Comparison of ENCODE assay signal across 8 cellular contexts in genomic region chr5:180328296-180329137, GRCh38. TPM values are rescaled to one million over a fixed set of nuclear protein-coding genes. Genes with fewer than 3 reads are reported as not detected.
DNase-seq lines count a peak whose midpoint lies in the region; ATAC-seq and TF ChIP-seq lines count a peak whose summit lies in the region.

No MANE protein-coding gene starts in this region.

- no peak for TF ChIP-seq POLR2A in sigmoid colon (IDR thresholded peaks at IDR 0.05)

- no peak for TF ChIP-seq EP300 in sigmoid colon (IDR thresholded peaks at IDR 0.05)

- ATAC-seq in activated naive CD8-positive, alpha-beta T cell treated with anti-CD3 and anti-CD28 coated beads, Interleukin-2, amount 10 ng/mL, durations not matched to agents 7 days and 5 days (ENCODE audit: low read depth): peak; percentile 97
- ATAC-seq in left ventricle myocardium superior (peak; percentile 22), GM21360 (IDR thresholded peaks at IDR 0.05; ENCODE audit: unreplicated experiment) (no peak)

- WGBS in sigmoid colon, 2 donors: 57 to 66% methylated on average over 31 of the region's 31 CpGs

- peaks cover 16% of the 10 kb centered on the region for H3K27me3 Mint-ChIP-seq in activated naive CD8-positive, alpha-beta T cell treated with anti-CD3 and anti-CD28 coated beads, Interleukin-2, amount 10 ng/mL, durations not matched to agents 7 days and 5 days

- no peak overlapping the region for H3K27ac ChIP-seq in sigmoid colon

- peak; percentile 31 to 62 (median 54) for TF ChIP-seq CTCF in sigmoid colon (IDR thresholded peaks at IDR 0.05)

- H3K27me3 ChIP-seq in H7 (ENCODE audit: control insufficient read depth, insufficient read depth, low read length) (no peaks in the 10 kb centered on the region), sigmoid colon (no peaks in the 10 kb centered on the region)

- no peaks in the 10 kb centered on the region for H3K36me3 Mint-ChIP-seq in activated naive CD8-positive, alpha-beta T cell treated with anti-CD3 and anti-CD28 coated beads, Interleukin-2, amount 10 ng/mL, durations not matched to agents 7 days and 5 days

- H3K9me3 ChIP-seq in sigmoid colon: no peaks in the 10 kb centered on the region

- POLR2A ChIA-PET in activated naive CD8-positive, alpha-beta T cell treated with anti-CD3 and anti-CD28 coated beads, Interleukin-2, amount 10 ng/mL, durations not matched to agents 7 days and 5 days (lab: Charles Lee): interaction anchor here (1.0 kb wide), 1 partner anchor 14 kb away, joined by 3 read pairs; no protein-coding TSS in a partner anchor

- H3K9me3 Mint-ChIP-seq in activated naive CD8-positive, alpha-beta T cell treated with anti-CD3 and anti-CD28 coated beads, Interleukin-2, amount 10 ng/mL, durations not matched to agents 7 days and 5 days: no peaks in the 10 kb centered on the region

- H3K4me1 Mint-ChIP-seq in activated naive CD8-positive, alpha-beta T cell treated with anti-CD3 and anti-CD28 coated beads, Interleukin-2, amount 10 ng/mL, durations not matched to agents 7 days and 5 days: peaks cover 5% of the 10 kb centered on the region

- DNase-seq in DMS53 treated with DMSO at 0.1 percent for 48 hours (lab: John Stamatoyannopoulos, UW; ENCODE audit: unreplicated experiment) (peak; percentile 75), H7 (peak; percentile 92), NAMALWA (ENCODE audit: low spot score) (peak; percentile 89), SW 1271 (lab: John Stamatoyannopoulos, UW) (peak; percentile 56 to 84), left ventricle myocardium superior (peak; percentile 88), sigmoid colon (peak; percentile 91)
- peak; percentile 85 for DNase-seq in activated naive CD8-positive, alpha-beta T cell treated with anti-CD3 and anti-CD28 coated beads, Interleukin-2, amount 10 ng/mL, durations not matched to agents 7 days and 5 days

- H3K4me1 ChIP-seq in sigmoid colon: peaks cover 0 to 17% (median 11%) of the 10 kb centered on the region in 4 donors

- H3K4me3 ChIP-seq in H7 (ENCODE audit: insufficient read depth, low read depth, low read length): no peak overlapping the region
- H3K4me3 ChIP-seq in sigmoid colon: no peak overlapping the region

- no peak overlapping the region for H3K4me3 Mint-ChIP-seq in activated naive CD8-positive, alpha-beta T cell treated with anti-CD3 and anti-CD28 coated beads, Interleukin-2, amount 10 ng/mL, durations not matched to agents 7 days and 5 days

- H3K27ac Mint-ChIP-seq in activated naive CD8-positive, alpha-beta T cell treated with anti-CD3 and anti-CD28 coated beads, Interleukin-2, amount 10 ng/mL, durations not matched to agents 7 days and 5 days: no peak overlapping the region

- H3K36me3 ChIP-seq in H7 (replicated peaks; ENCODE audit: control insufficient read depth, insufficient read depth, low read length): peaks cover 41% of the 10 kb centered on the region
- peaks cover 0 to 16% (median 0%) of the 10 kb centered on the region in 4 donors for H3K36me3 ChIP-seq in sigmoid colon

- intact Hi-C loops in left ventricle myocardium superior (cut with micrococcal nuclease) (no loop called here), sigmoid colon (cut with DNase I) (loop anchor here (1.0 to 5.0 kb wide), 2 partner anchors 35 to 201 kb away; no protein-coding TSS in a partner anchor)

RNA-seq across cellular contexts. Expression of gene GFPT2, which starts 24.6 kb away (rescaled TPM):
- 91.6 and 125 TPM in 2 replicates for total RNA-seq in H7 (2014; rRNA removed; shearing (Covaris generic))
- 10 to 100 TPM in 1 of 2 experiments, 1 to 10 TPM in 1; 9.5 to 10.1 TPM for total RNA-seq in activated naive CD8-positive, alpha-beta T cell treated with anti-CD3 and anti-CD28 coated beads, Interleukin-2, amount 10 ng/mL, durations not matched to agents 7 days and 5 days
- total RNA-seq in left ventricle myocardium superior (15.3 TPM), sigmoid colon (10 to 100 TPM; 16.1 to 42.7 (median 21.7) TPM)
- polyA plus RNA-seq in sigmoid colon: 1 to 10 TPM; 1.2 to 6.6 (median 3.6) TPM

RNA-seq across cellular contexts. Expression of gene MAPK9, which starts 36.6 kb away (rescaled TPM):
- total RNA-seq in H7 (2014; rRNA removed; shearing (Covaris generic)): 28.5 and 43.8 TPM in 2 replicates
- 10 to 100 TPM; 45.0 to 46.0 TPM for total RNA-seq in activated naive CD8-positive, alpha-beta T cell treated with anti-CD3 and anti-CD28 coated beads, Interleukin-2, amount 10 ng/mL, durations not matched to agents 7 days and 5 days
- total RNA-seq in left ventricle myocardium superior (46.5 TPM), sigmoid colon (10 to 100 TPM; 39.5 to 45.7 (median 41.4) TPM)
- 10 to 100 TPM; 20.5 to 31.2 (median 27.3) TPM for polyA plus RNA-seq in sigmoid colon
